In the genomic region with DNA sequence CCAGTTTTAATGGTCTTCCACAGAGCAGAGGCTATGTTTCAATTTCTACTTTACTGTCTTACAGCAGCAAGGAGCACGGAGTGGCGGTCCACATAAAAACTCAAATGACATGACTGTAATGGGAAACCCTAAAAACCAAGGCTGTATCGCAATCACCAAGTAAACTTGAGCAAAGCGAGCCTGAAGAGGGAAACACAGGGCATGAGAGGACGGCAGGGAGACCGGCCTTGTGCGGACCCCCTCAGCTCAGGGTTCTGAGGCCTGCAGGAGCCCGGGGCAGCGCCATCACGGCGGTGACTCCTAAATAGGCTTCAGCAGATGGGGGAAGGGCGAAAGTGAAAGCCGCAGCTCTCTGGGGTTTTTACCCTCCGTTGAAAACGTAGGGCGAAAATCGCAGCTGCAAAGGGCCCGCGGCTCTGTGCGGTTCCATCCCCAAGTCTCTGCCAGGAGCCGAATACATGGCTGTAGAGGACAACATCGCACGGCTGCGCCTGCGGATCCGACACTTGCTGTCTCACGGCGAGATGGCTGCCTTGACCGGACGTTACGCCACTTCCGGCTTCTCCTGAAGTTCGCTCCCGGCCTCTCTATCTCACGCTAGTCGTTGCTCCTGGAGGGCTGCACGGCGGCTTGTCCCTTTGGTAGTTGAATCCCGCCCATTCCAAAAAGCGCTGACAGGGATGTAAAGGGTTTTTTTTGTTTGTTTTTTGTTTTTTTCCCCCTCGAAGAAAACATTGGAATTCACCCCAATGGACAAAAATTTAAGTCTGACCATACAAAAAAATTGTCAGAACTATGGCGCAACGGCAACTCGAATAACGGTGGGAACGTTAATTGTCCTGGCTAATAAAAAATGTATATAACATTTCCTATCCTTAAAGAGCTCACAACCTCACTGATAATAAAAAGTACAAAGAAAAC, we compare ENCODE assay signal across 8 cellular contexts. TPM values are rescaled to one million over a fixed set of nuclear protein-coding genes. Genes with fewer than 3 reads are reported as not detected.
DNase-seq lines count a peak whose midpoint lies in the region; ATAC-seq and TF ChIP-seq lines count a peak whose summit lies in the region.

PSMB1 (minus strand) TSS at position 543 of the 921 bp plus-strand sequence; CDS start at position 478, 65 bp downstream.

- no peak for TF ChIP-seq CTCF in glutamatergic neuron (IDR thresholded peaks at IDR 0.05; ENCODE audit: partially characterized antibody, unreplicated experiment)
- TF ChIP-seq CTCF in osteoblast (IDR thresholded peaks at IDR 0.05; ENCODE audit: extremely low read depth, low read depth, low read length): no peak
- TF ChIP-seq CTCF in thoracic aorta (IDR thresholded peaks at IDR 0.05): no peak

- peak within 1 kb of the TSS; percentile 100 for H3K4me2 ChIP-seq in osteoblast (ENCODE audit: insufficient read depth, low read length)

- peaks cover 35% of the 10 kb centered on the region for H3K4me1 Mint-ChIP-seq in activated naive CD8-positive, alpha-beta T cell treated with anti-CD3 and anti-CD28 coated beads for 36 hours
- H3K4me1 Mint-ChIP-seq in glutamatergic neuron (ENCODE audit: low read depth, unreplicated experiment): peaks cover 12% of the 10 kb centered on the region

- H3K36me3 Mint-ChIP-seq in activated naive CD8-positive, alpha-beta T cell treated with anti-CD3 and anti-CD28 coated beads for 36 hours: peaks cover 25% of the 10 kb centered on the region
- no peaks in the 10 kb centered on the region for H3K36me3 Mint-ChIP-seq in glutamatergic neuron (ENCODE audit: unreplicated experiment)

- no peaks in the 10 kb centered on the region for H3K9me3 ChIP-seq in osteoblast (ENCODE audit: low read depth, low read length)
- no peaks in the 10 kb centered on the region for H3K9me3 ChIP-seq in thoracic aorta

- H3K9me3 Mint-ChIP-seq in activated naive CD8-positive, alpha-beta T cell treated with anti-CD3 and anti-CD28 coated beads for 36 hours: no peaks in the 10 kb centered on the region
- no peaks in the 10 kb centered on the region for H3K9me3 Mint-ChIP-seq in glutamatergic neuron (ENCODE audit: unreplicated experiment)

- peaks cover 48% of the 10 kb centered on the region for H4K20me1 ChIP-seq in osteoblast (ENCODE audit: insufficient read depth, low read length)

- no peak within 1 kb of the TSS for H3K4me3 Mint-ChIP-seq in activated naive CD8-positive, alpha-beta T cell treated with anti-CD3 and anti-CD28 coated beads for 36 hours
- no peak within 1 kb of the TSS for H3K4me3 Mint-ChIP-seq in glutamatergic neuron (ENCODE audit: unreplicated experiment)

- peaks cover 24% of the 10 kb centered on the region for H3K36me3 ChIP-seq in osteoblast (ENCODE audit: insufficient read depth, low read length)
- H3K36me3 ChIP-seq in thoracic aorta: peaks cover 6% of the 10 kb centered on the region

- H2AFZ ChIP-seq in osteoblast (ENCODE audit: low read length): peak within 1 kb of the TSS; percentile 99

- ATAC-seq in HG02588 (IDR thresholded peaks at IDR 0.05; ENCODE audit: unreplicated experiment) (peak; percentile 54), thoracic aorta (ENCODE audit: insufficient number of reproducible peaks, low FRiP score, low read depth) (peak; percentile 90)

- peak; percentile 98 for DNase-seq in NCI-H1092 (lab: John Stamatoyannopoulos, UW)
- DNase-seq in SKM-1 (lab: John Stamatoyannopoulos, UW; ENCODE audit: unreplicated experiment): peak; percentile 73
- peak; percentile 81 for DNase-seq in activated naive CD8-positive, alpha-beta T cell treated with anti-CD3 and anti-CD28 coated beads for 36 hours
- DNase-seq in glutamatergic neuron: peak; percentile 92
- DNase-seq in osteoblast (ENCODE audit: insufficient read length, low spot score, missing footprints): peak; percentile 78
- peak; percentile 91 for DNase-seq in thoracic aorta (ENCODE audit: low spot score)

- H3K79me2 ChIP-seq in osteoblast (ENCODE audit: insufficient read depth, low read length): peaks cover 85% of the 10 kb centered on the region

- H3K27me3 ChIP-seq in osteoblast (ENCODE audit: insufficient read depth, low read length) (no peaks in the 10 kb centered on the region), thoracic aorta (replicated peaks; ENCODE audit: insufficient read depth) (no peaks in the 10 kb centered on the region)

- no peaks in the 10 kb centered on the region for H3K27me3 Mint-ChIP-seq in activated naive CD8-positive, alpha-beta T cell treated with anti-CD3 and anti-CD28 coated beads for 36 hours
- H3K27me3 Mint-ChIP-seq in glutamatergic neuron (ENCODE audit: unreplicated experiment): peaks cover 2% of the 10 kb centered on the region

- H3K4me1 ChIP-seq in osteoblast (ENCODE audit: insufficient read depth, low read length) (peaks cover 26% of the 10 kb centered on the region), thoracic aorta (ENCODE audit: control insufficient read depth in 1 of 2, low read depth in 2 of 2) (peaks cover 27 to 50% of the 10 kb centered on the region in 2 donors)

- H3K27ac ChIP-seq in osteoblast (ENCODE audit: low read depth, low read length) (peak within 1 kb of the TSS; percentile 97), thoracic aorta (peak within 1 kb of the TSS; percentile 88 to 93)

- no peak within 1 kb of the TSS for H3K27ac Mint-ChIP-seq in activated naive CD8-positive, alpha-beta T cell treated with anti-CD3 and anti-CD28 coated beads for 36 hours
- H3K27ac Mint-ChIP-seq in glutamatergic neuron (ENCODE audit: unreplicated experiment): no peak within 1 kb of the TSS

- H3K4me3 ChIP-seq in GM08714 (ENCODE audit: low read length): peak within 1 kb of the TSS; percentile 99
- peak within 1 kb of the TSS; percentile 83 for H3K4me3 ChIP-seq in osteoblast (ENCODE audit: insufficient read depth, low read length)
- peak within 1 kb of the TSS; percentile 94 for H3K4me3 ChIP-seq in thoracic aorta

RNA-seq across cellular contexts. Expression of gene PSMB1, which starts in this region (rescaled TPM):
- total RNA-seq in activated naive CD8-positive, alpha-beta T cell treated with anti-CD3 and anti-CD28 coated beads for 36 hours: 100 to 1,000 TPM; 270 to 283 TPM
- total RNA-seq in glutamatergic neuron (ENCODE audit: unreplicated experiment): 149 TPM
- 265 and 279 TPM in 2 replicates for total RNA-seq in osteoblast
- 100 to 1,000 TPM; 143 to 159 TPM for total RNA-seq in thoracic aorta

Comparison
In these comparisons a context has a peak if more than half of its experiments do, and no peak if none do; other contexts are left out.
1. Peak in every context shown above with its lines: DNase-seq, ATAC-seq, H3K4me3 ChIP-seq and H3K27ac ChIP-seq.